9 cellular contexts compared by ENCODE assay signal in genomic region chr6:30724906-30725667, GRCh38. TPM values are rescaled to one million over a fixed set of nuclear protein-coding genes. Genes with fewer than 3 reads are reported as not detected.
A peak's percentile ranks its signal among the peaks of the same experiment; 100 is the strongest.
DNase-seq lines count a peak whose midpoint lies in the region; ATAC-seq and TF ChIP-seq lines count a peak whose summit lies in the region.
"Had no signal": no experiment of that assay in that cellular context is flagged by ENCODE, and none has a peak within 500 bp of the region (broad histone marks: within the 10 kb centered on the region; RNA-seq: fewer than 3 reads in every experiment).

No MANE protein-coding gene starts in this region.

- H3K4me2 ChIP-seq in BLaER1, result peak overlapping the region; percentile 89

- peak overlapping the region; percentile 100; the same call in 1 of the 2 replicates for H3K9ac ChIP-seq in BLaER1

- peaks cover 100% of the 10 kb centered on the region for H3K36me3 Mint-ChIP-seq in activated T-helper 17 cell treated with anti-CD3 and anti-CD28 coated beads, Interleukin-2, amount 50 U/mL, for 72 hours (ENCODE audit: low read depth)
- peaks cover 0 to 57% (median 17%) of the 10 kb centered on the region in 3 donors for H3K36me3 Mint-ChIP-seq in naive thymus-derived CD8-positive, alpha-beta T cell

- no peak overlapping the region for H3K27ac ChIP-seq in BLaER1

- H3K9me3 Mint-ChIP-seq in activated T-helper 17 cell treated with anti-CD3 and anti-CD28 coated beads, Interleukin-2, amount 50 U/mL, for 72 hours, result no peaks in the 10 kb centered on the region
- no peaks in the 10 kb centered on the region for H3K9me3 Mint-ChIP-seq in naive thymus-derived CD8-positive, alpha-beta T cell

- H4K20me1 ChIP-seq in BLaER1, result peaks cover 85% of the 10 kb centered on the region

- H3K4me1 ChIP-seq in BLaER1, result peaks cover 43% of the 10 kb centered on the region

- DNase-seq in naive thymus-derived CD8-positive, alpha-beta T cell, result no peak
- DNase-seq in AG08395 (ENCODE audit: low spot score), result no peak
- DNase-seq: hypothalamus had no signal

- H3K4me3 ChIP-seq in BLaER1, result peak overlapping the region; percentile 94; the same call in 1 of the 2 replicates

- TF ChIP-seq POLR2A in GM19099 (IDR thresholded peaks at IDR 0.05; ENCODE audit: extremely low read depth, insufficient read length, low read depth), result peak; percentile 27

- peak overlapping the region; percentile 83 for H3K27ac Mint-ChIP-seq in activated T-helper 17 cell treated with anti-CD3 and anti-CD28 coated beads, Interleukin-2, amount 50 U/mL, for 72 hours
- H3K27ac Mint-ChIP-seq in naive thymus-derived CD8-positive, alpha-beta T cell, result peak overlapping the region in 9 of 10 donors; percentile 22 to 84 (median 76)

- no peaks in the 10 kb centered on the region for H3K27me3 ChIP-seq in BLaER1

- peak overlapping the region; percentile 99 for H3K4me3 Mint-ChIP-seq in activated T-helper 17 cell treated with anti-CD3 and anti-CD28 coated beads, Interleukin-2, amount 50 U/mL, for 72 hours
- H3K4me3 Mint-ChIP-seq in naive thymus-derived CD8-positive, alpha-beta T cell, result peak overlapping the region in 1 of 10 donors; percentile 3

- H3K4me1 Mint-ChIP-seq in activated T-helper 17 cell treated with anti-CD3 and anti-CD28 coated beads, Interleukin-2, amount 50 U/mL, for 72 hours, result peaks cover 30% of the 10 kb centered on the region
- H3K4me1 Mint-ChIP-seq in naive thymus-derived CD8-positive, alpha-beta T cell, result peaks cover 23 to 56% (median 49%) of the 10 kb centered on the region in 4 donors

- H3K9me3 ChIP-seq in BLaER1, result no peaks in the 10 kb centered on the region

- POLR2A ChIA-PET in naive thymus-derived CD8-positive, alpha-beta T cell (lab: Charles Lee), result interaction anchor here (0.7 to 14.3 kb wide), 4 partner anchors 44 to 183 kb away, joined by 3 to 594 read pairs (median 27); partner anchors contain the start of genes ABCF1 and DHX16

- no peaks in the 10 kb centered on the region for H3K27me3 Mint-ChIP-seq in activated T-helper 17 cell treated with anti-CD3 and anti-CD28 coated beads, Interleukin-2, amount 50 U/mL, for 72 hours
- no peaks in the 10 kb centered on the region for H3K27me3 Mint-ChIP-seq in naive thymus-derived CD8-positive, alpha-beta T cell

- ATAC-seq in activated T-helper 17 cell treated with anti-CD3 and anti-CD28 coated beads, Interleukin-2, amount 50 U/mL, for 72 hours (replicated peaks), result no peak
- no peak for ATAC-seq in naive thymus-derived CD8-positive, alpha-beta T cell
- ATAC-seq in GM18861 (IDR thresholded peaks at IDR 0.05; ENCODE audit: unreplicated experiment), result no peak
- no peak for ATAC-seq in GM21367 (IDR thresholded peaks at IDR 0.05; ENCODE audit: unreplicated experiment)
- no peak for ATAC-seq in HG03280 (IDR thresholded peaks at IDR 0.05; ENCODE audit: unreplicated experiment)

- peaks cover 86% of the 10 kb centered on the region for H3K36me3 ChIP-seq in BLaER1

RNA-seq across cellular contexts. Expression of gene TUBB, which starts 4.9 kb away (rescaled TPM):
- 1,000 to 10,000 TPM; 1,139 to 1,437 TPM for total RNA-seq in activated T-helper 17 cell treated with anti-CD3 and anti-CD28 coated beads, Interleukin-2, amount 50 U/mL, for 72 hours
- 100 to 1,000 TPM; 171 to 187 TPM for total RNA-seq in naive thymus-derived CD8-positive, alpha-beta T cell
- polyA plus RNA-seq in naive thymus-derived CD8-positive, alpha-beta T cell, result 100 to 1,000 TPM in 1 of 3 donors, 10 to 100 TPM in 2; 79.2 to 116 (median 83.3) TPM

RNA-seq across cellular contexts. Expression of gene MDC1, which starts 8.0 kb away (rescaled TPM):
- total RNA-seq in activated T-helper 17 cell treated with anti-CD3 and anti-CD28 coated beads, Interleukin-2, amount 50 U/mL, for 72 hours, result 10 to 100 TPM; 57.4 to 82.1 TPM
- total RNA-seq in naive thymus-derived CD8-positive, alpha-beta T cell, result 10 to 100 TPM; 50.8 to 54.9 TPM
- polyA plus RNA-seq in naive thymus-derived CD8-positive, alpha-beta T cell, result 1 to 10 TPM; 1.3 to 6.3 (median 2.8) TPM

RNA-seq across cellular contexts. Expression of gene FLOT1, which starts 17.4 kb away (rescaled TPM):
- total RNA-seq in activated T-helper 17 cell treated with anti-CD3 and anti-CD28 coated beads, Interleukin-2, amount 50 U/mL, for 72 hours, result 100 to 1,000 TPM; 152 to 161 TPM
- 10 to 100 TPM; 74.1 to 79.8 TPM for total RNA-seq in naive thymus-derived CD8-positive, alpha-beta T cell
- 10 to 100 TPM; 76.0 to 98.4 (median 78.4) TPM for polyA plus RNA-seq in naive thymus-derived CD8-positive, alpha-beta T cell

RNA-seq across cellular contexts. Expression of gene IER3, which starts 19.3 kb away (rescaled TPM):
- 100 to 1,000 TPM in 1 of 2 donors, 10 to 100 TPM in 1; 55.6 to 617 TPM for total RNA-seq in activated T-helper 17 cell treated with anti-CD3 and anti-CD28 coated beads, Interleukin-2, amount 50 U/mL, for 72 hours
- 10 to 100 TPM; 16.0 to 17.0 TPM for total RNA-seq in naive thymus-derived CD8-positive, alpha-beta T cell
- 1 to 10 TPM in 2 of 3 donors, under 1 TPM in 1; 0.58 to 1.8 (median 1.5) TPM for polyA plus RNA-seq in naive thymus-derived CD8-positive, alpha-beta T cell

RNA-seq across cellular contexts. Expression of gene NRM, which starts 34.3 kb away (rescaled TPM):
- 10 to 100 TPM; 26.0 to 36.9 TPM for total RNA-seq in activated T-helper 17 cell treated with anti-CD3 and anti-CD28 coated beads, Interleukin-2, amount 50 U/mL, for 72 hours
- 1 to 10 TPM; 2.4 TPM for total RNA-seq in naive thymus-derived CD8-positive, alpha-beta T cell
- 1 to 10 TPM; 3.7 to 5.4 (median 5.4) TPM for polyA plus RNA-seq in naive thymus-derived CD8-positive, alpha-beta T cell

Comparison
In these comparisons a context has a peak if more than half of its experiments do, and no peak if none do; other contexts are left out.
1. RNA of gene TUBB, which starts 4.9 kb away (total RNA-seq): 1,139 to 1,437 TPM in activated T-helper 17 cell treated with anti-CD3 and anti-CD28 coated beads, Interleukin-2, amount 50 U/mL, for 72 hours; 171 to 187 TPM in naive thymus-derived CD8-positive, alpha-beta T cell; every median in the first group is over 4 times any median in the second.